In genomic region chr1:197312163-197312562, GRCh38 we compare ENCODE assay signal across 18 cellular contexts. TPM values are rescaled to one million over a fixed set of nuclear protein-coding genes. Genes with fewer than 3 reads are reported as not detected.
"Had no signal": no experiment of that assay in that cellular context is flagged by ENCODE, and none has a peak within 500 bp of the region (broad histone marks: within the 10 kb centered on the region; RNA-seq: fewer than 3 reads in every experiment).

No MANE protein-coding gene starts in this region.

- H3K36me3 ChIP-seq: neutrophil, right atrium auricular region, thyroid gland, vagina had no signal

- ATAC-seq: esophagus mucosa; left ventricle myocardium superior; naive thymus-derived CD8-positive, alpha-beta T cell; stimulated activated memory B cell treated with anti-CD40 and anti-IgM and Interleukin-4, amounts not matched to agents 10 μg/mL and 1 μg/mL and 100 μg/mL, for 72 hours had no signal

- DNase-seq: activated CD4-positive, alpha-beta T cell treated with anti-CD3 and anti-CD28 coated beads for 1 hour; activated CD4-positive, alpha-beta T cell treated with anti-CD3 and anti-CD28 coated beads, Interleukin-2, amount 50 U/mL, for 48 hours; activated naive CD4-positive, alpha-beta T cell treated with anti-CD3 and anti-CD28 coated beads, Interleukin-2, amount 10 ng/mL, durations not matched to agents 7 days and 5 days; activated T-cell treated with anti-CD3 and anti-CD28 coated beads, Interleukin-2, amount 50 U/mL, for 24 hours; caudate nucleus; hippocampal formation; left ventricle myocardium superior; mesenchymal stem cell; naive thymus-derived CD8-positive, alpha-beta T cell; stimulated activated CD4-positive, alpha-beta T cell treated with anti-CD3 and anti-CD28 coated beads, Interleukin-2, amount 100 ng/mL, for 48 hours; thyroid gland had no signal

- H3K4me3 ChIP-seq: right atrium auricular region, thyroid gland, vagina had no signal

- H3K27ac ChIP-seq: neutrophil, right atrium auricular region, thyroid gland, vagina, VCaP had no signal

- H3K4me1 ChIP-seq: right atrium auricular region, thyroid gland, vagina had no signal

- H3K9me3 ChIP-seq: neutrophil, right atrium auricular region, thyroid gland, vagina had no signal

- H3K27me3 ChIP-seq: neutrophil, right atrium auricular region, thyroid gland, vagina had no signal

RNA-seq across cellular contexts. Expression of gene CRB1, which starts 44.1 kb away (rescaled TPM):
- total RNA-seq: esophagus mucosa, glomerular endothelial cell, vagina had no signal
